In genomic region chr2:27714053-27714452, GRCh38 we compare ENCODE assay signal across 15 cellular contexts. TPM values are rescaled to one million over a fixed set of nuclear protein-coding genes. Genes with fewer than 3 reads are reported as not detected.
DNase-seq lines count a peak whose midpoint lies in the region; ATAC-seq and TF ChIP-seq lines count a peak whose summit lies in the region.
"Had no signal": no experiment of that assay in that cellular context is flagged by ENCODE, and none has a peak within 500 bp of the region (broad histone marks: within the 10 kb centered on the region; RNA-seq: fewer than 3 reads in every experiment).

No MANE protein-coding gene starts in this region.

- peak overlapping the region; percentile 11 for H3K9ac ChIP-seq in mesendoderm (ENCODE audit: low read length)
- H3K9ac ChIP-seq: parathyroid adenoma had no signal

- peak overlapping the region; percentile 66 for H3K4me3 ChIP-seq in left ventricle myocardium inferior
- H3K4me3 ChIP-seq in mesendoderm (ENCODE audit: low read length) = no peak overlapping the region
- H3K4me3 ChIP-seq in tibial artery = no peak overlapping the region
- H3K4me3 ChIP-seq: spleen had no signal

- H3K9me3 ChIP-seq in left ventricle myocardium inferior (replicated peaks) (no peaks in the 10 kb centered on the region), tibial artery (no peaks in the 10 kb centered on the region)
- H3K9me3 ChIP-seq: spleen had no signal

- H3K4me1 ChIP-seq in left ventricle myocardium inferior = peaks cover 65% of the 10 kb centered on the region
- H3K4me1 ChIP-seq in mesendoderm (ENCODE audit: control insufficient read depth, low read depth, low read length) = no peaks in the 10 kb centered on the region
- H3K4me1 ChIP-seq in tibial artery = peaks cover 0 to 69% (median 26%) of the 10 kb centered on the region in 4 donors
- H3K4me1 ChIP-seq: parathyroid adenoma had no signal

- H3K4ac ChIP-seq in mesendoderm (ENCODE audit: low read depth, low read length) = no peak overlapping the region

- H3K36me3 ChIP-seq in left ventricle myocardium inferior (no peaks in the 10 kb centered on the region), mesendoderm (ENCODE audit: control insufficient read depth, insufficient read depth, low read length) (no peaks in the 10 kb centered on the region), tibial artery (no peaks in the 10 kb centered on the region)
- H3K36me3 ChIP-seq: spleen had no signal

- no peak overlapping the region for H4K5ac ChIP-seq in mesendoderm (ENCODE audit: low read length)

- no peak overlapping the region for H4K8ac ChIP-seq in mesendoderm (ENCODE audit: low read depth, low read length)

- no peak overlapping the region for H2BK5ac ChIP-seq in mesendoderm (ENCODE audit: low read length)

- H3K4me2 ChIP-seq in mesendoderm (ENCODE audit: low read length) = no peak overlapping the region

- no peaks in the 10 kb centered on the region for H3K79me1 ChIP-seq in mesendoderm (ENCODE audit: low read length)

- no peak overlapping the region for H3K27ac Mint-ChIP-seq in WTC11

- no peak overlapping the region for H2BK120ac ChIP-seq in mesendoderm (ENCODE audit: low read depth, low read length)

- H3K27me3 ChIP-seq in left ventricle myocardium inferior (ENCODE audit: low read depth) (no peaks in the 10 kb centered on the region), mesendoderm (ENCODE audit: insufficient read depth, low read length, poor library complexity) (no peaks in the 10 kb centered on the region), tibial artery (no peaks in the 10 kb centered on the region)

- no peaks in the 10 kb centered on the region for H3K9me3 Mint-ChIP-seq in WTC11

- intact Hi-C loops in left ventricle myocardium inferior (cut with micrococcal nuclease) = no loop called here
- intact Hi-C loops in left ventricle myocardium superior (cut with micrococcal nuclease) = no loop called here
- intact Hi-C loops in tibial artery (cut with DNase I; ENCODE audit: low total_unique reads) = no loop called here

- no peak overlapping the region for H2AK5ac ChIP-seq in mesendoderm (ENCODE audit: low read length)

- no peak overlapping the region for H3K18ac ChIP-seq in mesendoderm (ENCODE audit: low read length)

- CTCF ChIA-PET in WTC11 (lab: Charles Lee) = interaction anchor here (1.4 to 3.2 kb wide), 3 partner anchors 9 to 31 kb away, joined by 12 to 22 read pairs (median 13); no protein-coding TSS in a partner anchor

- peaks cover 18% of the 10 kb centered on the region for H3K4me1 Mint-ChIP-seq in WTC11

- H3K4me3 Mint-ChIP-seq in WTC11 = peak overlapping the region; percentile 81

- peaks cover 17% of the 10 kb centered on the region for H3K27me3 Mint-ChIP-seq in WTC11 (ENCODE audit: low read depth)

- H3K36me3 Mint-ChIP-seq in WTC11 = no peaks in the 10 kb centered on the region

- H3K27ac ChIP-seq in left ventricle myocardium inferior (replicated peaks) (peak overlapping the region; percentile 96), mesendoderm (ENCODE audit: low read depth, low read length) (no peak overlapping the region), tibial artery (peak overlapping the region; percentile 94 to 95)
- H3K27ac ChIP-seq: parathyroid adenoma had no signal

- no CpG with 5 or more reads among the region's 8 CpGs for WGBS in mesendoderm (ENCODE audit: extremely low coverage, insufficient coverage, low lambda C conversion rate)

- POLR2A ChIA-PET in WTC11 (lab: Charles Lee) = no interaction called here

- no peak for ATAC-seq in left ventricle myocardium superior
- ATAC-seq in WTC11 = no peak
- ATAC-seq in HG02678 (IDR thresholded peaks at IDR 0.05; ENCODE audit: unreplicated experiment) = no peak
- ATAC-seq in HG03439 (IDR thresholded peaks at IDR 0.05; ENCODE audit: unreplicated experiment) = no peak

- H3K56ac ChIP-seq in mesendoderm (ENCODE audit: low read length) = peak overlapping the region; percentile 56

- no peak overlapping the region for H3K23ac ChIP-seq in mesendoderm (ENCODE audit: low read length)

- no peak for TF ChIP-seq CTCF in left ventricle myocardium inferior (IDR thresholded peaks at IDR 0.05; ENCODE audit: borderline replicate concordance)
- TF ChIP-seq CTCF in WTC11 (IDR thresholded peaks at IDR 0.05) = no peak
- no peak for TF ChIP-seq CTCF in tibial artery (IDR thresholded peaks at IDR 0.05)

- DNase-seq in left ventricle myocardium inferior (no peak), left ventricle myocardium superior (no peak), WTC11 (ENCODE audit: low spot score) (no peak), mesendoderm (no peak), tibial artery (no peak), T-helper 9 cell (no peak)
- DNase-seq: AML-193, MV-4-11, NCI-H2107, NCI-H526 treated with DMSO at 0.1 percent for 48 hours, OCI-M1, spleen had no signal

- no peak overlapping the region for H2BK15ac ChIP-seq in mesendoderm (replicated peaks; ENCODE audit: low read depth)

- H3K79me2 ChIP-seq in mesendoderm (ENCODE audit: control insufficient read depth, insufficient read depth, low read length) = no peaks in the 10 kb centered on the region
- H3K79me2 ChIP-seq: parathyroid adenoma had no signal

TF ChIP-seq in WTC11, 78 proteins besides CTCF, POLR2A, EP300 and RAD21:
- TF ChIP-seq PRDM15 (CRISPR knock-in tag; IDR thresholded peaks at IDR 0.05) = no peak
- no peak for TF ChIP-seq ATF2 (CRISPR knock-in tag; IDR thresholded peaks at IDR 0.05; ENCODE audit: borderline replicate concordance, low read depth)
- no peak for TF ChIP-seq ZSCAN18 (CRISPR knock-in tag; IDR thresholded peaks at IDR 0.05)
- TF ChIP-seq TCF7 (CRISPR knock-in tag; IDR thresholded peaks at IDR 0.05; ENCODE audit: low read depth) = no peak
- no peak for TF ChIP-seq ATF1 (CRISPR knock-in tag; IDR thresholded peaks at IDR 0.05)
- no peak for TF ChIP-seq FOXJ3 (CRISPR knock-in tag; IDR thresholded peaks at IDR 0.05; ENCODE audit: borderline replicate concordance)

RNA-seq across cellular contexts. Expression of gene SLC4A1AP, which starts 50.4 kb away (rescaled TPM):
- total RNA-seq in left ventricle myocardium inferior (21.3 TPM), left ventricle myocardium superior (19.2 TPM), WTC11 (2021) (17.8 to 20.1 TPM (median 19.3 TPM) in 3 replicates)
- polyA plus RNA-seq in mesendoderm (2013, experiment 1 of 2) = 23.9 TPM
- 24.8 TPM for polyA plus RNA-seq in mesendoderm (2013, experiment 2 of 2)

RNA-seq across cellular contexts. Expression of gene SUPT7L, which starts 50.6 kb away (rescaled TPM):
- total RNA-seq in left ventricle myocardium inferior = 29.7 TPM
- 28.1 TPM for total RNA-seq in left ventricle myocardium superior
- 22.6 to 24.1 TPM (median 23.8 TPM) in 3 replicates for total RNA-seq in WTC11 (2021)
- 24.1 TPM for polyA plus RNA-seq in mesendoderm (2013, experiment 1 of 2)
- 23.7 TPM for polyA plus RNA-seq in mesendoderm (2013, experiment 2 of 2)

RNA-seq across cellular contexts. Expression of gene MRPL33, which starts 57.5 kb away (rescaled TPM):
- total RNA-seq in left ventricle myocardium inferior = 390 TPM
- total RNA-seq in left ventricle myocardium superior = 367 TPM
- total RNA-seq in WTC11 (2021) = 52.5 to 60.6 TPM (median 58.3 TPM) in 3 replicates
- polyA plus RNA-seq in mesendoderm (2013, experiment 1 of 2) = 299 TPM
- polyA plus RNA-seq in mesendoderm (2013, experiment 2 of 2) = 308 TPM
